8 cellular contexts compared by ENCODE assay signal in genomic region chrX:132218100-132218807, GRCh38. TPM values are rescaled to one million over a fixed set of nuclear protein-coding genes. Genes with fewer than 3 reads are reported as not detected.
DNase-seq lines count a peak whose midpoint lies in the region; ATAC-seq and TF ChIP-seq lines count a peak whose summit lies in the region.

No MANE protein-coding gene starts in this region.

- H3K9me3 ChIP-seq in left lung = no peaks in the 10 kb centered on the region

- ATAC-seq in HG03378 (IDR thresholded peaks at IDR 0.05; ENCODE audit: unreplicated experiment) (peak; percentile 43), left lung (peak; percentile 91)
- peak; percentile 56 for ATAC-seq in activated CD4-positive, alpha-beta T cell treated with anti-CD3 and anti-CD28 coated beads for 36 hours

- peak overlapping the region; percentile 93 to 97 for H3K27ac ChIP-seq in coronary artery
- H3K27ac ChIP-seq in left lung = peak overlapping the region; percentile 95 to 99

- peak overlapping the region; percentile 87 for H3K4me3 Mint-ChIP-seq in activated CD4-positive, alpha-beta T cell treated with anti-CD3 and anti-CD28 coated beads for 36 hours

- POLR2A ChIA-PET in activated CD4-positive, alpha-beta T cell treated with anti-CD3 and anti-CD28 coated beads for 36 hours (lab: Charles Lee) = no interaction called here

- DNase-seq in Ammon's horn (ENCODE audit: low spot score) (peak; percentile 81), NCI-H510A treated with DMSO at 0.1 percent for 48 hours (lab: John Stamatoyannopoulos, UW) (peak; percentile 50), coronary artery (ENCODE audit: low spot score) (peak; percentile 90), left lung (peak; percentile 87 to 92)
- peak; percentile 88 for DNase-seq in activated CD4-positive, alpha-beta T cell treated with anti-CD3 and anti-CD28 coated beads for 36 hours
- peak; percentile 77 to 80 for DNase-seq in stimulated activated CD4-positive, alpha-beta T cell treated with anti-CD3 and anti-CD28 coated beads, Interleukin-2, amount 100 ng/mL, for 24 hours

- H3K9me3 Mint-ChIP-seq in activated CD4-positive, alpha-beta T cell treated with anti-CD3 and anti-CD28 coated beads for 36 hours (ENCODE audit: low read depth) = no peaks in the 10 kb centered on the region

- peaks cover 12% of the 10 kb centered on the region for H3K36me3 Mint-ChIP-seq in activated CD4-positive, alpha-beta T cell treated with anti-CD3 and anti-CD28 coated beads for 36 hours (ENCODE audit: low read depth)

- CTCF ChIA-PET in activated CD4-positive, alpha-beta T cell treated with anti-CD3 and anti-CD28 coated beads for 36 hours (lab: Charles Lee) = interaction anchor here (0.7 to 2.9 kb wide), 7 partner anchors 11 to 1755 kb away, joined by 3 to 17 read pairs (median 5); no protein-coding TSS in a partner anchor

- intact Hi-C loops in activated CD4-positive, alpha-beta T cell treated with anti-CD3 and anti-CD28 coated beads for 36 hours (cut with DNase I, micrococcal nuclease) = loop anchor here (1.0 to 10.0 kb wide), 12 partner anchors 47 to 1957 kb away; partner anchors contain the start of genes SLC25A14 (in 1 of the 2) and STK26 (in 1 of the 2)
- intact Hi-C loops in left lung (cut with DNase I) = no loop called here

- H3K4me1 Mint-ChIP-seq in activated CD4-positive, alpha-beta T cell treated with anti-CD3 and anti-CD28 coated beads for 36 hours = peaks cover 21% of the 10 kb centered on the region

- no peaks in the 10 kb centered on the region for H3K27me3 Mint-ChIP-seq in activated CD4-positive, alpha-beta T cell treated with anti-CD3 and anti-CD28 coated beads for 36 hours

- H3K27ac Mint-ChIP-seq in activated CD4-positive, alpha-beta T cell treated with anti-CD3 and anti-CD28 coated beads for 36 hours = peak overlapping the region; percentile 92

- peaks cover 0 to 6% of the 10 kb centered on the region in 2 donors for H3K36me3 ChIP-seq in left lung

- TF ChIP-seq CTCF in coronary artery (IDR thresholded peaks at IDR 0.05) (no peak), left lung (IDR thresholded peaks at IDR 0.05) (no peak)

- peak overlapping the region; percentile 88 for H3K4me3 ChIP-seq in coronary artery
- peak overlapping the region; percentile 43 to 65 for H3K4me3 ChIP-seq in left lung

- H3K27me3 ChIP-seq in left lung = peaks cover 0 to 4% of the 10 kb centered on the region in 2 donors

- peak; percentile 65 for TF ChIP-seq POLR2A in GM19193 (IDR thresholded peaks at IDR 0.05; ENCODE audit: extremely low read depth, insufficient read depth, insufficient read length)

- H3K4me1 ChIP-seq in left lung = peaks cover 0 to 13% of the 10 kb centered on the region in 2 donors

RNA-seq across cellular contexts. Expression of gene RAP2C, which starts 1.0 kb away (rescaled TPM):
- total RNA-seq in activated CD4-positive, alpha-beta T cell treated with anti-CD3 and anti-CD28 coated beads for 36 hours = 10 to 100 TPM; 28.3 to 31.3 TPM
- 10 to 100 TPM; 18.5 to 33.1 TPM for total RNA-seq in left lung

Comparison
In these comparisons a context has a peak if more than half of its experiments do, and no peak if none do; other contexts are left out.
1. Peak in every context shown above with its lines: DNase-seq, ATAC-seq, H3K4me3 ChIP-seq and H3K27ac ChIP-seq.
2. intact Hi-C loops: an anchor here in activated CD4-positive, alpha-beta T cell treated with anti-CD3 and anti-CD28 coated beads for 36 hours (1.0 to 10.0 kb wide); none called in left lung.